ENCODE assay signal across 8 cellular contexts in genomic region chr1:226121587-226122400, GRCh38. TPM values are rescaled to one million over a fixed set of nuclear protein-coding genes. Genes with fewer than 3 reads are reported as not detected.
A peak's percentile ranks its signal among the peaks of the same experiment; 100 is the strongest.
DNase-seq lines count a peak whose midpoint lies in the region; ATAC-seq, FAIRE-seq and TF ChIP-seq lines count a peak whose summit lies in the region.

No MANE protein-coding gene starts in this region.

- H3K27me3 ChIP-seq in ovary, result no peaks in the 10 kb centered on the region
- H3K27me3 ChIP-seq in upper lobe of left lung, result no peaks in the 10 kb centered on the region

- FAIRE-seq in RCC 7860 (lab: Jason Lieb, UNC), result no peak

- peak; percentile 47 to 95 (median 93) for TF ChIP-seq CTCF in ovary (IDR thresholded peaks at IDR 0.05)
- peak; percentile 94 to 99 (median 99) for TF ChIP-seq CTCF in upper lobe of left lung (IDR thresholded peaks at IDR 0.05)

- no peaks in the 10 kb centered on the region for H3K4me1 ChIP-seq in ovary (ENCODE audit: insufficient read depth)
- peaks cover 5 to 30% (median 14%) of the 10 kb centered on the region in 4 donors for H3K4me1 ChIP-seq in upper lobe of left lung

- peak; percentile 18 for TF ChIP-seq POLR2A in ovary (IDR thresholded peaks at IDR 0.05)
- peak in 1 of 4 donors; percentile 35 for TF ChIP-seq POLR2A in upper lobe of left lung (IDR thresholded peaks at IDR 0.05)

- DNase-seq in DMS79 (lab: John Stamatoyannopoulos, UW) (peak; percentile 68), HuH-7 (ENCODE audit: low spot score) (peak; percentile 97), RCC 7860 (ENCODE audit: low spot score) (peak; percentile 41), glomerular visceral epithelial cell (ENCODE audit: extremely low spot score) (peak; percentile 70), ovary (peak; percentile 69 to 82 (median 80)), upper lobe of left lung (peak; percentile 75 to 96)
- DNase-seq in activated T-helper 9 cell treated with anti-CD3 and anti-CD28 coated beads, Interleukin-2, amount 50 U/mL, for 16 hours (ENCODE audit: low read depth), result peak; percentile 65

- no peaks in the 10 kb centered on the region for H3K36me3 ChIP-seq in ovary
- H3K36me3 ChIP-seq in upper lobe of left lung, result no peaks in the 10 kb centered on the region

- H3K27ac ChIP-seq in ovary (peak overlapping the region; percentile 39 to 71), upper lobe of left lung (peak overlapping the region; percentile 74 to 92 (median 86))

- H3K9me3 ChIP-seq in ovary (no peaks in the 10 kb centered on the region), upper lobe of left lung (no peaks in the 10 kb centered on the region)

- ATAC-seq in GM21447 (IDR thresholded peaks at IDR 0.05; ENCODE audit: unreplicated experiment) (peak; percentile 49), upper lobe of left lung (ENCODE audit: low FRiP score in 2 of 2) (peak; percentile 81 to 93)

- intact Hi-C loops in ovary (cut with DNase I), result loop anchor here (2.0 to 10.0 kb wide), 10 partner anchors 39 to 223 kb away; partner anchors contain the start of gene H3-3A (in 1 of the 4)

- 0 to 1% (median 1%) methylated on average over 39 to 104 of the region's 104 CpGs for WGBS in ovary, 3 donors
- WGBS in upper lobe of left lung, 2 donors, result 0% methylated on average over 13 of the region's 104 CpGs; no CpG with 5 or more reads in 1 of the 2 donors

- H3K4me3 ChIP-seq in ovary, result peak overlapping the region; percentile 80
- peak overlapping the region; percentile 19 to 89 (median 66) for H3K4me3 ChIP-seq in upper lobe of left lung

- TF ChIP-seq EP300 in ovary (IDR thresholded peaks at IDR 0.05), result no peak
- TF ChIP-seq EP300 in upper lobe of left lung (IDR thresholded peaks at IDR 0.05), result no peak

RNA-seq across cellular contexts. Expression of gene H3-3A, which starts 59.3 kb away (rescaled TPM):
- 100 to 1,000 TPM; 266 to 526 (median 420) TPM for total RNA-seq in ovary
- polyA plus RNA-seq in ovary, result 100 to 1,000 TPM; 500 to 590 TPM
- 100 to 1,000 TPM; 148 to 453 (median 419) TPM for total RNA-seq in upper lobe of left lung

Comparison
In these comparisons a context has a peak if more than half of its experiments do, and no peak if none do; other contexts are left out.
1. Peak in every context shown above with its lines: DNase-seq, ATAC-seq, H3K4me3 ChIP-seq and H3K27ac ChIP-seq.
2. DNase-seq: peak in every context shown above with its lines; median percentile 97 in HuH-7; 86 in upper lobe of left lung; 80 in ovary; 70 in glomerular visceral epithelial cell; 68 in DMS79; 65 in activated T-helper 9 cell treated with anti-CD3 and anti-CD28 coated beads, Interleukin-2, amount 50 U/mL, for 16 hours; 41 in RCC 7860.